In the genomic region with DNA sequence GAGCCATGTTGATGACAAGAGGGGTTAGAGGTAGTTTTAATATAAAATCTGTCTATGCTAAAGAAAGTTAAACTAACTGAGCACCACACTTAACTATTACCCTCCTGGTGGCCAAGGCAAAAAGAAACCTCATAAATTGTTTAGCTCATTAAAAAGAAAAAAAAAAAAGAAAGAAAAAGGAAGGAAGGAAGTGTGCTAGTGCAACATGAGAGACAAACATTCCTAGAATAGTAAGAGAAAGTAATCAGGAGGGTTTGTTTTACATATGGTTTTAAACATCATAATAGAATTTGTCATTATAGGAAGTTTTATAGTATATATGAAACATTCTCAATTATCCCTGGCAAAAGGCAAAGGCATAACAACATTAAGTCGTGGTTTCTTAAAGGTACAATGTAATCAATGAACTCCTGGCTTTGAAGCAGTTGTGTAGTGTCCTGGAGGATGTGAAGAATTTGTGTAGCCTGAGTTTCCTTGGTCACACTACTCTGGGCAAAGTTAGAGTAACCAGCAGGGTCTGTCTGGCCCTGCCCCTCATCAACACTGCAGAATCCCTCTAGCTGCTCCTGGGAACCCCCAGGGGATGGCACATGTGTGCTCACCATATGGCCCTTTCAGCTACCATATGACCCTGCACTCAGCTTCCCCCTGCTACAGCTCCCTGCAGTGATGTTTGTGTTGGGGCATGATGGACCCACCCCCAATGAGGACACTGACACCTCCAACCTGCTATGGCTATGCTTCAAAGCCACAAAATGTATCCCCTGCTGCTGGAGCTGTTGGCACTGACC, we compare ENCODE assay signal across 17 cellular contexts.
A peak's percentile ranks its signal among the peaks of the same experiment; 100 is the strongest.
DNase-seq lines count a peak whose midpoint lies in the region; ATAC-seq, FAIRE-seq and TF ChIP-seq lines count a peak whose summit lies in the region.
"Had no signal": no experiment of that assay in that cellular context is flagged by ENCODE, and none has a peak within 500 bp of the region (broad histone marks: within the 10 kb centered on the region; RNA-seq: fewer than 3 reads in every experiment).

No MANE protein-coding gene starts in this region.

- no peak overlapping the region for H3K4me3 Mint-ChIP-seq in HFFc6
- H3K4me3 Mint-ChIP-seq in activated T-helper 1 cell treated with anti-CD3 and anti-CD28 coated beads, Interleukin-12 subunit alpha, Interleukin-12 subunit beta, Interleukin-2, Interleukin-4 antibody, amounts not matched to agents 30 ng/mL and 10 ng/mL and 1 ng/mL, durations not matched to agents 14 hours and 24 hours and 36 hours, result peak overlapping the region; percentile 60
- peak overlapping the region in 8 of 10 donors; percentile 20 to 67 (median 45) for H3K4me3 Mint-ChIP-seq in naive thymus-derived CD4-positive, alpha-beta T cell
- H3K4me3 Mint-ChIP-seq: endodermal cell had no signal

- no peak for TF ChIP-seq CTCF in HFFc6 (IDR thresholded peaks at IDR 0.05)
- no peak for TF ChIP-seq CTCF in esophagus muscularis mucosa (IDR thresholded peaks at IDR 0.05)

- no peak for TF ChIP-seq EP300 in esophagus muscularis mucosa (IDR thresholded peaks at IDR 0.05)

- peaks cover 20% of the 10 kb centered on the region; the same call in 1 of the 2 replicates for H3K36me3 Mint-ChIP-seq in HFFc6 (ENCODE audit: low read depth)
- peaks cover 14% of the 10 kb centered on the region for H3K36me3 Mint-ChIP-seq in activated T-helper 1 cell treated with anti-CD3 and anti-CD28 coated beads, Interleukin-12 subunit alpha, Interleukin-12 subunit beta, Interleukin-2, Interleukin-4 antibody, amounts not matched to agents 30 ng/mL and 10 ng/mL and 1 ng/mL, durations not matched to agents 14 hours and 24 hours and 36 hours (ENCODE audit: low read depth)
- peaks cover 5 to 55% (median 8%) of the 10 kb centered on the region in 5 donors for H3K36me3 Mint-ChIP-seq in naive thymus-derived CD4-positive, alpha-beta T cell

- TF ChIP-seq POLR2A in esophagus muscularis mucosa (IDR thresholded peaks at IDR 0.05; ENCODE audit: low read depth), result no peak

- H3K27me3 ChIP-seq in BLaER1 treated with 17β-estradiol and CSF1 and Interleukin-3, amounts not matched to agents 10 nM and 100 nM, result no peaks in the 10 kb centered on the region
- H3K27me3 ChIP-seq in naive thymus-derived CD4-positive, alpha-beta T cell (ENCODE audit: control insufficient read depth in 2 of 2, insufficient read depth in 2 of 2, low read length in 2 of 2), result no peaks in the 10 kb centered on the region
- H3K27me3 ChIP-seq in esophagus muscularis mucosa, result no peaks in the 10 kb centered on the region
- H3K27me3 ChIP-seq: breast epithelium, right atrium auricular region had no signal

- peaks cover 17 to 79% (median 62%) of the 10 kb centered on the region in 11 experiments for H3K9me3 ChIP-seq in BLaER1 treated with 17β-estradiol and CSF1 and Interleukin-3, amounts not matched to agents 10 nM and 100 nM (replicated peaks in 1 of 11)
- H3K9me3 ChIP-seq in naive thymus-derived CD4-positive, alpha-beta T cell (ENCODE audit: control insufficient read depth in 2 of 3, low read length in 3 of 3), result no peaks in the 10 kb centered on the region
- H3K9me3 ChIP-seq in esophagus muscularis mucosa, result peaks cover 0 to 14% (median 5%) of the 10 kb centered on the region in 4 donors

- FAIRE-seq in urothelium cell line (lab: Jason Lieb, UNC), result no peak
- FAIRE-seq: H1 had no signal

- peaks cover 39 to 77% (median 53%) of the 10 kb centered on the region in 10 experiments for H3K4me1 ChIP-seq in BLaER1 treated with 17β-estradiol and CSF1 and Interleukin-3, amounts not matched to agents 10 nM and 100 nM
- H3K4me1 ChIP-seq in naive thymus-derived CD4-positive, alpha-beta T cell (ENCODE audit: control insufficient read depth in 2 of 2, insufficient read depth in 2 of 2, low read length in 2 of 2), result peaks cover 29 to 35% of the 10 kb centered on the region in 2 donors
- H3K4me1 ChIP-seq in esophagus muscularis mucosa, result peaks cover 5 to 35% (median 29%) of the 10 kb centered on the region in 4 donors
- H3K4me1 ChIP-seq: breast epithelium had no signal

- intact Hi-C loops in activated T-helper 1 cell treated with anti-CD3 and anti-CD28 coated beads, Interleukin-12 subunit alpha, Interleukin-12 subunit beta, Interleukin-2, Interleukin-4 antibody, amounts not matched to agents 30 ng/mL and 10 ng/mL and 1 ng/mL, durations not matched to agents 14 hours and 24 hours and 36 hours (cut with micrococcal nuclease), result loop anchor here (5.0 to 10.0 kb wide), 2 partner anchors 47 to 175 kb away; no protein-coding TSS in a partner anchor
- intact Hi-C loops in naive thymus-derived CD4-positive, alpha-beta T cell (cut with micrococcal nuclease), result no loop called here
- intact Hi-C loops in esophagus muscularis mucosa (cut with DNase I), result no loop called here

- H3K27ac ChIP-seq in BLaER1 treated with 17β-estradiol and CSF1 and Interleukin-3, amounts not matched to agents 10 nM and 100 nM, result peak overlapping the region; percentile 9 to 91 (median 57); a peak in 20 of 22 replicates
- H3K27ac ChIP-seq in naive thymus-derived CD4-positive, alpha-beta T cell (ENCODE audit: low read depth, low read length), result no peak overlapping the region
- H3K27ac ChIP-seq in esophagus muscularis mucosa (replicated peaks in 1 of 4), result no peak overlapping the region
- H3K27ac ChIP-seq: right atrium auricular region had no signal

- no peak for DNase-seq in HFFc6
- no peak for DNase-seq in activated T-helper 1 cell treated with anti-CD3 and anti-CD28 coated beads, Interleukin-12 subunit alpha, Interleukin-12 subunit beta, Interleukin-2, Interleukin-4 antibody, amounts not matched to agents 30 ng/mL and 10 ng/mL and 1 ng/mL, durations not matched to agents 14 hours and 24 hours and 36 hours (ENCODE audit: low spot score)
- DNase-seq in naive thymus-derived CD4-positive, alpha-beta T cell, result no peak
- no peak for DNase-seq in NCI-H187 treated with DMSO at 0.1 percent for 48 hours (lab: John Stamatoyannopoulos, UW)
- DNase-seq in esophagus muscularis mucosa (ENCODE audit: extremely low spot score), result no peak
- DNase-seq in NAMALWA (ENCODE audit: low spot score), result no peak
- no peak for DNase-seq in urothelium cell line (ENCODE audit: low spot score)
- DNase-seq: activated effector memory CD4-positive, alpha-beta T cell treated with Interleukin-2 at 50 U/mL for 16 hours; endodermal cell; GF-D8; kidney glomerular epithelial cell; stimulated activated CD4-positive, alpha-beta T cell treated with anti-CD3 and anti-CD28 coated beads, Interleukin-4, amount 100 ng/mL, for 4 hours; stimulated activated naive CD4-positive, alpha-beta T cell had no signal

- H3K4me1 Mint-ChIP-seq in HFFc6 (ENCODE audit: low read depth), result peaks cover 59% of the 10 kb centered on the region
- H3K4me1 Mint-ChIP-seq in activated T-helper 1 cell treated with anti-CD3 and anti-CD28 coated beads, Interleukin-12 subunit alpha, Interleukin-12 subunit beta, Interleukin-2, Interleukin-4 antibody, amounts not matched to agents 30 ng/mL and 10 ng/mL and 1 ng/mL, durations not matched to agents 14 hours and 24 hours and 36 hours (ENCODE audit: low read depth), result peaks cover 67% of the 10 kb centered on the region
- peaks cover 39 to 62% (median 54%) of the 10 kb centered on the region in 7 donors for H3K4me1 Mint-ChIP-seq in naive thymus-derived CD4-positive, alpha-beta T cell
- H3K4me1 Mint-ChIP-seq: endodermal cell had no signal

- H3K4me3 ChIP-seq in BLaER1 treated with 17β-estradiol and CSF1 and Interleukin-3, amounts not matched to agents 10 nM and 100 nM, result no peak overlapping the region; a peak in 2 of 20 replicates
- no peak overlapping the region for H3K4me3 ChIP-seq in naive thymus-derived CD4-positive, alpha-beta T cell (ENCODE audit: low read length)
- no peak overlapping the region for H3K4me3 ChIP-seq in esophagus muscularis mucosa
- H3K4me3 ChIP-seq: breast epithelium, right atrium auricular region had no signal

- peaks cover 8% of the 10 kb centered on the region for H3K9me3 Mint-ChIP-seq in HFFc6
- H3K9me3 Mint-ChIP-seq in activated T-helper 1 cell treated with anti-CD3 and anti-CD28 coated beads, Interleukin-12 subunit alpha, Interleukin-12 subunit beta, Interleukin-2, Interleukin-4 antibody, amounts not matched to agents 30 ng/mL and 10 ng/mL and 1 ng/mL, durations not matched to agents 14 hours and 24 hours and 36 hours, result peaks cover 21% of the 10 kb centered on the region
- H3K9me3 Mint-ChIP-seq in naive thymus-derived CD4-positive, alpha-beta T cell, result peaks cover 1 to 35% (median 10%) of the 10 kb centered on the region in 11 donors

- POLR2A ChIA-PET in naive thymus-derived CD4-positive, alpha-beta T cell (lab: Charles Lee), result interaction anchor here (0.6 to 2.3 kb wide), 2 partner anchors 9 to 55 kb away, joined by 3 to 7 read pairs; no protein-coding TSS in a partner anchor

- H3K27me3 Mint-ChIP-seq in HFFc6 (ENCODE audit: insufficient read depth), result peaks cover 4% of the 10 kb centered on the region; the same call in 1 of the 2 replicates
- no peaks in the 10 kb centered on the region for H3K27me3 Mint-ChIP-seq in activated T-helper 1 cell treated with anti-CD3 and anti-CD28 coated beads, Interleukin-12 subunit alpha, Interleukin-12 subunit beta, Interleukin-2, Interleukin-4 antibody, amounts not matched to agents 30 ng/mL and 10 ng/mL and 1 ng/mL, durations not matched to agents 14 hours and 24 hours and 36 hours (ENCODE audit: insufficient read depth)
- H3K27me3 Mint-ChIP-seq in naive thymus-derived CD4-positive, alpha-beta T cell, result no peaks in the 10 kb centered on the region

- H3K9ac ChIP-seq in BLaER1 treated with 17β-estradiol and CSF1 and Interleukin-3, amounts not matched to agents 10 nM and 100 nM, result peak overlapping the region in 3 of 11 experiments; percentile 18 to 74 (median 73); a peak in 5 of 22 replicates

- peak overlapping the region; percentile 63 to 83 (median 73) for H3K4me2 ChIP-seq in BLaER1 treated with 17β-estradiol and CSF1 and Interleukin-3, amounts not matched to agents 10 nM and 100 nM

- 0 out of 2 replicates have a peak overlapping the region, but pooled peaks have one; percentile 6 for H3K27ac Mint-ChIP-seq in HFFc6
- peak overlapping the region; percentile 49 for H3K27ac Mint-ChIP-seq in activated T-helper 1 cell treated with anti-CD3 and anti-CD28 coated beads, Interleukin-12 subunit alpha, Interleukin-12 subunit beta, Interleukin-2, Interleukin-4 antibody, amounts not matched to agents 30 ng/mL and 10 ng/mL and 1 ng/mL, durations not matched to agents 14 hours and 24 hours and 36 hours
- H3K27ac Mint-ChIP-seq in naive thymus-derived CD4-positive, alpha-beta T cell, result peak overlapping the region in 7 of 9 donors; percentile 13 to 79 (median 58)
- H3K27ac Mint-ChIP-seq: endodermal cell had no signal

- ATAC-seq in naive thymus-derived CD4-positive, alpha-beta T cell, result no peak

- CTCF ChIA-PET in naive thymus-derived CD4-positive, alpha-beta T cell (lab: Charles Lee), result interaction anchor here (0.5 to 0.9 kb wide), 2 partner anchors 11 to 1814 kb away, joined by 3 read pairs; no protein-coding TSS in a partner anchor

- 80% methylated on average over 1 of the region's 1 CpG for WGBS in esophagus muscularis mucosa

- no peaks in the 10 kb centered on the region for H4K20me1 ChIP-seq in BLaER1 treated with 17β-estradiol and CSF1 and Interleukin-3, amounts not matched to agents 10 nM and 100 nM

- H3K36me3 ChIP-seq in BLaER1 treated with 17β-estradiol and CSF1 and Interleukin-3, amounts not matched to agents 10 nM and 100 nM, result peaks cover 0 to 29% (median 0%) of the 10 kb centered on the region in 11 experiments; a peak in 4 of 22 replicates
- no peaks in the 10 kb centered on the region for H3K36me3 ChIP-seq in naive thymus-derived CD4-positive, alpha-beta T cell (ENCODE audit: control insufficient read depth in 2 of 3, insufficient read depth in 3 of 3, low read length in 3 of 3)
- H3K36me3 ChIP-seq in esophagus muscularis mucosa, result no peaks in the 10 kb centered on the region
- H3K36me3 ChIP-seq: breast epithelium, right atrium auricular region had no signal

Comparison
In these comparisons a context has a peak if more than half of its experiments do, and no peak if none do; other contexts are left out.
1. H3K27ac ChIP-seq: peak in BLaER1 treated with 17β-estradiol and CSF1 and Interleukin-3, amounts not matched to agents 10 nM and 100 nM (11 of 11); none in naive thymus-derived CD4-positive, alpha-beta T cell (single experiment) and esophagus muscularis mucosa (0 of 4).
2. H3K27ac Mint-ChIP-seq: peak in every context shown above with its lines; median percentile 58 in naive thymus-derived CD4-positive, alpha-beta T cell; 49 in activated T-helper 1 cell treated with anti-CD3 and anti-CD28 coated beads, Interleukin-12 subunit alpha, Interleukin-12 subunit beta, Interleukin-2, Interleukin-4 antibody, amounts not matched to agents 30 ng/mL and 10 ng/mL and 1 ng/mL, durations not matched to agents 14 hours and 24 hours and 36 hours; 6 in HFFc6.